In the genomic region with DNA sequence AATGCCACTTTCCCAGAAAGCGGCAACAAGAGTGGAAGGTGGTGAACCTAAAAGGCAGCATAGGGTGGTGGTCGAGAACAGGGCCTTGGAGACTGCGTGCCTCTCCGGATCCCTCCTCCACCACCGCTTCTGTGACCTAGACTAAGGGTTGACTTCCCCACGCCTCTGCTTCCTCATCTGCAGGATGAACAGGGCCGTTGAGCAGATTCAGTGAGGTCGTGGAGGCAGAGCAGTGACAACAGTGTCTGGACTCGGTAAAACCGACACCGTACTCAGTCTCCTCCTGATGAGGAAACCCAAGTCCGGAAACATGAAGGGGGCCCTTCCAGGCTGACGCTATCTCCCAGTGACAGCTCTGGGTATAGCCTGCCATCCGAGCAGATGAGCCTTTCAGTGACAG, we compare ENCODE assay signal across 8 cellular contexts.
DNase-seq lines count a peak whose midpoint lies in the region; ATAC-seq and TF ChIP-seq lines count a peak whose summit lies in the region.

No MANE protein-coding gene starts in this region.

- H3K4me3 ChIP-seq in CD8-positive, alpha-beta T cell (ENCODE audit: low read depth, low read length): peak overlapping the region; percentile 25

- POLR2A ChIA-PET in CD8-positive, alpha-beta T cell (lab: Charles Lee): interaction anchor here (1.0 to 7.5 kb wide), 6 partner anchors 10 to 47 kb away, joined by 3 to 126 read pairs (median 12); no protein-coding TSS in a partner anchor
- POLR2A ChIA-PET in activated CD4-positive, alpha-beta memory T cell treated with anti-CD3 and anti-CD28 coated beads, Interleukin-2, amount 10 ng/mL, durations not matched to agents 7 days and 5 days (lab: Charles Lee): interaction anchor here (1.0 to 18.3 kb wide), 13 partner anchors 9 to 164 kb away, joined by 3 to 1515 read pairs (median 14); no protein-coding TSS in a partner anchor

- peaks cover 86% of the 10 kb centered on the region for H3K36me3 Mint-ChIP-seq in CD8-positive, alpha-beta T cell
- peaks cover 98% of the 10 kb centered on the region for H3K36me3 Mint-ChIP-seq in activated CD4-positive, alpha-beta memory T cell treated with anti-CD3 and anti-CD28 coated beads, Interleukin-2, amount 10 ng/mL, durations not matched to agents 7 days and 5 days (ENCODE audit: low read depth)

- peaks cover 96% of the 10 kb centered on the region for H3K4me1 ChIP-seq in CD8-positive, alpha-beta T cell (ENCODE audit: insufficient read depth, low read length)

- peaks cover 4% of the 10 kb centered on the region for H3K9me3 ChIP-seq in CD8-positive, alpha-beta T cell (ENCODE audit: low read length)

- no peak for TF ChIP-seq CTCF in CD8-positive, alpha-beta T cell (IDR thresholded peaks at IDR 0.05)

- H3K4me3 Mint-ChIP-seq in CD8-positive, alpha-beta T cell: no peak overlapping the region
- H3K4me3 Mint-ChIP-seq in activated CD4-positive, alpha-beta memory T cell treated with anti-CD3 and anti-CD28 coated beads, Interleukin-2, amount 10 ng/mL, durations not matched to agents 7 days and 5 days: no peak overlapping the region

- peak in 6 of 7 experiments; percentile 38 to 83 (median 64) for DNase-seq in CD8-positive, alpha-beta T cell
- DNase-seq in activated CD4-positive, alpha-beta memory T cell treated with anti-CD3 and anti-CD28 coated beads, Interleukin-2, amount 10 ng/mL, durations not matched to agents 7 days and 5 days: peak; percentile 84
- DNase-seq in NCI-H774 (lab: John Stamatoyannopoulos, UW): no peak
- no peak for DNase-seq in kidney glomerular epithelial cell (lab: John Stamatoyannopoulos, UW)

- H3K9me3 Mint-ChIP-seq in CD8-positive, alpha-beta T cell: peaks cover 5% of the 10 kb centered on the region
- peaks cover 8% of the 10 kb centered on the region for H3K9me3 Mint-ChIP-seq in activated CD4-positive, alpha-beta memory T cell treated with anti-CD3 and anti-CD28 coated beads, Interleukin-2, amount 10 ng/mL, durations not matched to agents 7 days and 5 days

- peaks cover 20% of the 10 kb centered on the region for H3K36me3 ChIP-seq in CD8-positive, alpha-beta T cell (ENCODE audit: insufficient read depth, low read length)

- ATAC-seq in CD8-positive, alpha-beta T cell: peak; percentile 54
- peak; percentile 18 for ATAC-seq in HG03442 (IDR thresholded peaks at IDR 0.05; ENCODE audit: unreplicated experiment)
- no peak for ATAC-seq in GM21528 (IDR thresholded peaks at IDR 0.05; ENCODE audit: low FRiP score, unreplicated experiment)
- ATAC-seq in HG02970 (IDR thresholded peaks at IDR 0.05; ENCODE audit: low FRiP score, unreplicated experiment): no peak

- no peak overlapping the region for H3K27ac Mint-ChIP-seq in CD8-positive, alpha-beta T cell
- no peak overlapping the region for H3K27ac Mint-ChIP-seq in activated CD4-positive, alpha-beta memory T cell treated with anti-CD3 and anti-CD28 coated beads, Interleukin-2, amount 10 ng/mL, durations not matched to agents 7 days and 5 days

- intact Hi-C loops in CD8-positive, alpha-beta T cell (cut with DNase I, micrococcal nuclease): loop anchor here in 1 of 2 experiments (1.0 to 5.0 kb wide), 3 partner anchors 33 to 68 kb away; no protein-coding TSS in a partner anchor

- H3K27me3 ChIP-seq in CD8-positive, alpha-beta T cell (ENCODE audit: insufficient read depth, low read length): no peaks in the 10 kb centered on the region
- H3K27me3 ChIP-seq in layer of hippocampus (ENCODE audit: control insufficient read depth, insufficient read depth, low read length): no peaks in the 10 kb centered on the region

- CTCF ChIA-PET in CD8-positive, alpha-beta T cell (lab: Charles Lee): interaction anchor here (1.5 to 4.4 kb wide), 4 partner anchors 13 to 67 kb away, joined by 3 to 23 read pairs (median 9); no protein-coding TSS in a partner anchor
- CTCF ChIA-PET in activated CD4-positive, alpha-beta memory T cell treated with anti-CD3 and anti-CD28 coated beads, Interleukin-2, amount 10 ng/mL, durations not matched to agents 7 days and 5 days (lab: Charles Lee): interaction anchor here (1.0 to 3.7 kb wide), 4 partner anchors 10 to 31 kb away, joined by 3 to 71 read pairs (median 4); no protein-coding TSS in a partner anchor

- peaks cover 12% of the 10 kb centered on the region for H3K4me1 Mint-ChIP-seq in CD8-positive, alpha-beta T cell (ENCODE audit: low read depth)
- peaks cover 92% of the 10 kb centered on the region for H3K4me1 Mint-ChIP-seq in activated CD4-positive, alpha-beta memory T cell treated with anti-CD3 and anti-CD28 coated beads, Interleukin-2, amount 10 ng/mL, durations not matched to agents 7 days and 5 days

- peak overlapping the region; percentile 48 for H3K27ac ChIP-seq in CD8-positive, alpha-beta T cell (ENCODE audit: low read depth, low read length)
- peak overlapping the region; percentile 14 for H3K27ac ChIP-seq in layer of hippocampus (ENCODE audit: low read depth, low read length)

- H3K27me3 Mint-ChIP-seq in CD8-positive, alpha-beta T cell (ENCODE audit: low read depth): no peaks in the 10 kb centered on the region
- no peaks in the 10 kb centered on the region for H3K27me3 Mint-ChIP-seq in activated CD4-positive, alpha-beta memory T cell treated with anti-CD3 and anti-CD28 coated beads, Interleukin-2, amount 10 ng/mL, durations not matched to agents 7 days and 5 days

Comparison
In these comparisons a context has a peak if more than half of its experiments do, and no peak if none do; other contexts are left out.
1. ATAC-seq: peak in CD8-positive, alpha-beta T cell (single experiment) and HG03442 (single experiment); none in GM21528 (single experiment) and HG02970 (single experiment).
2. DNase-seq: peak in CD8-positive, alpha-beta T cell (6 of 7) and activated CD4-positive, alpha-beta memory T cell treated with anti-CD3 and anti-CD28 coated beads, Interleukin-2, amount 10 ng/mL, durations not matched to agents 7 days and 5 days (single experiment); none in NCI-H774 (single experiment) and kidney glomerular epithelial cell (single experiment).